In the genomic region with DNA sequence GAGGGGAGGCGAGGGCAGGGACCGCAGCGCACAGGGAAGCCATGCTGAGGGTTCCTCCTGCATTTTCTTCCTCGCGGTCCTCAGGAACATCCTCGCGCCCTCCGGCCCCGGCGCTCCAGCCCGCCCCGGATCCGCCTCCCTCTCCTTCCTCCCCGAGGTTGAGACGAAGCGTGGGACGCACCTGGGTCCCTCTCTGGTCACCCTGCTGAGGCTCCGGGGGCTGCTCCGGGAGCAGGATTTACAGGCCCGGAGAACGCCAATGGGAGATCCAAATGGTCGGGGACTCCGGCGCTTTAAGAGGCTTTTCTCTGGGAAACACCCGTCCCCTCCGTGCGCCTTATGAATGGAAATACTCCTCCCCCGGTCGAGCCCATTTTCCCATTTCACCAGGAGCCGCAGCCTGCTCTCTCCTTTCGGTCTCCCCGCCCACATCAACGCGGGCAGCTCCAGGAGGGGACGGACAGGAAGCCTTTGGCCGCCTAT, we compare ENCODE assay signal across 10 cellular contexts. TPM values are rescaled to one million over a fixed set of nuclear protein-coding genes. Genes with fewer than 3 reads are reported as not detected.
DNase-seq lines count a peak whose midpoint lies in the region; ATAC-seq and TF ChIP-seq lines count a peak whose summit lies in the region.
"Had no signal": no experiment of that assay in that cellular context is flagged by ENCODE, and none has a peak within 500 bp of the region (broad histone marks: within the 10 kb centered on the region; RNA-seq: fewer than 3 reads in every experiment).

No MANE protein-coding gene starts in this region.

- H3K18ac ChIP-seq in mesendoderm (ENCODE audit: low read length) = no peak overlapping the region

- no peak overlapping the region for H3K4ac ChIP-seq in mesendoderm (ENCODE audit: low read depth, low read length)

- WGBS in mesendoderm (ENCODE audit: extremely low coverage, insufficient coverage, low lambda C conversion rate) = no CpG with 5 or more reads among the region's 36 CpGs

- peak overlapping the region; percentile 62 for H3K9ac ChIP-seq in mesendoderm (ENCODE audit: low read length)

- H3K4me1 ChIP-seq in BE2C = peaks cover 9% of the 10 kb centered on the region; the same call in 1 of the 2 replicates
- peaks cover 2% of the 10 kb centered on the region for H3K4me1 ChIP-seq in mesendoderm (ENCODE audit: control insufficient read depth, low read depth, low read length)
- H3K4me1 ChIP-seq: prostate gland had no signal

- no peaks in the 10 kb centered on the region for H3K79me2 ChIP-seq in mesendoderm (ENCODE audit: control insufficient read depth, insufficient read depth, low read length)

- no peak overlapping the region for H4K5ac ChIP-seq in mesendoderm (ENCODE audit: low read length)

- TF ChIP-seq CTCF in BE2C (IDR thresholded peaks at IDR 0.05; ENCODE audit: low read depth, low read length) = no peak
- no peak for TF ChIP-seq CTCF in brain microvascular endothelial cell (IDR thresholded peaks at IDR 0.05; ENCODE audit: low read depth, low read length, missing control alignments)

- H3K56ac ChIP-seq in mesendoderm (ENCODE audit: low read length) = peak overlapping the region; percentile 77

- peak overlapping the region; percentile 76 for H3K23ac ChIP-seq in mesendoderm (ENCODE audit: low read length)

- no peak overlapping the region for H3K27ac ChIP-seq in brain microvascular endothelial cell
- no peak overlapping the region for H3K27ac ChIP-seq in mesendoderm (ENCODE audit: low read depth, low read length)
- H3K27ac ChIP-seq: prostate gland, tibial artery had no signal

- H3K27me3 ChIP-seq in BE2C (no peaks in the 10 kb centered on the region), brain microvascular endothelial cell (replicated peaks) (peaks cover 7% of the 10 kb centered on the region), mesendoderm (ENCODE audit: insufficient read depth, low read length, poor library complexity) (no peaks in the 10 kb centered on the region)

- H4K8ac ChIP-seq in mesendoderm (ENCODE audit: low read depth, low read length) = no peak overlapping the region

- no peak overlapping the region for H2BK120ac ChIP-seq in mesendoderm (ENCODE audit: low read depth, low read length)

- H3K36me3 ChIP-seq in BE2C (no peaks in the 10 kb centered on the region), brain microvascular endothelial cell (replicated peaks) (no peaks in the 10 kb centered on the region), mesendoderm (ENCODE audit: control insufficient read depth, insufficient read depth, low read length) (no peaks in the 10 kb centered on the region)
- H3K36me3 ChIP-seq: prostate gland, tibial artery had no signal

- H3K79me1 ChIP-seq in mesendoderm (ENCODE audit: low read length) = no peaks in the 10 kb centered on the region

- peak overlapping the region; percentile 72 for H3K4me2 ChIP-seq in mesendoderm (ENCODE audit: low read length)

- no peak overlapping the region for H2BK15ac ChIP-seq in mesendoderm (replicated peaks; ENCODE audit: low read depth)

- ATAC-seq in HG03280 (IDR thresholded peaks at IDR 0.05; ENCODE audit: unreplicated experiment) (no peak), HG02678 (IDR thresholded peaks at IDR 0.05; ENCODE audit: unreplicated experiment) (no peak)

- DNase-seq in BE2C (peak; percentile 89), NCI-H2081 treated with DMSO at 0.1 percent for 48 hours (lab: John Stamatoyannopoulos, UW) (peak; percentile 50), brain microvascular endothelial cell (no peak), mesendoderm (peak; percentile 91), hepatic stellate cell (ENCODE audit: low spot score) (no peak), RKO (ENCODE audit: low spot score) (no peak)
- DNase-seq: tibial artery had no signal

- H3K9me3 ChIP-seq in BE2C = no peaks in the 10 kb centered on the region
- H3K9me3 ChIP-seq: prostate gland had no signal

- peak overlapping the region; percentile 79 for H3K4me3 ChIP-seq in BE2C (ENCODE audit: low read depth, low read length)
- H3K4me3 ChIP-seq in brain microvascular endothelial cell (ENCODE audit: low read depth, low read length) = peak overlapping the region; percentile 37
- peak overlapping the region; percentile 65 for H3K4me3 ChIP-seq in mesendoderm (ENCODE audit: low read length)
- H3K4me3 ChIP-seq: tibial artery had no signal

- in situ Hi-C loops in brain microvascular endothelial cell (cut with HindIII; ENCODE audit: low pct_ligation_motif_present, low sequenced_read_pairs) = no loop called here

- no peak overlapping the region for H2AK5ac ChIP-seq in mesendoderm (ENCODE audit: low read length)

- no peak overlapping the region for H2BK5ac ChIP-seq in mesendoderm (ENCODE audit: low read length)

RNA-seq across cellular contexts. Expression of gene UNC79, which starts 0.4 kb away (rescaled TPM):
- polyA plus RNA-seq in BE2C (2012; ENCODE audit: insufficient read depth, insufficient read length, low read depth) = 21.3 TPM
- 0.56 TPM for polyA plus RNA-seq in mesendoderm (2013, experiment 1 of 2)
- 0.56 TPM for polyA plus RNA-seq in mesendoderm (2013, experiment 2 of 2)

Comparison
In these comparisons a context has a peak if more than half of its experiments do, and no peak if none do; other contexts are left out.
1. DNase-seq: peak in BE2C (single experiment), NCI-H2081 treated with DMSO at 0.1 percent for 48 hours (single experiment) and mesendoderm (single experiment); none in brain microvascular endothelial cell (single experiment), hepatic stellate cell (single experiment) and RKO (single experiment).
2. Peak in every context shown above with its lines, with median percentiles within 50 percentile points of each other: H3K4me3 ChIP-seq.